In the genomic region with DNA sequence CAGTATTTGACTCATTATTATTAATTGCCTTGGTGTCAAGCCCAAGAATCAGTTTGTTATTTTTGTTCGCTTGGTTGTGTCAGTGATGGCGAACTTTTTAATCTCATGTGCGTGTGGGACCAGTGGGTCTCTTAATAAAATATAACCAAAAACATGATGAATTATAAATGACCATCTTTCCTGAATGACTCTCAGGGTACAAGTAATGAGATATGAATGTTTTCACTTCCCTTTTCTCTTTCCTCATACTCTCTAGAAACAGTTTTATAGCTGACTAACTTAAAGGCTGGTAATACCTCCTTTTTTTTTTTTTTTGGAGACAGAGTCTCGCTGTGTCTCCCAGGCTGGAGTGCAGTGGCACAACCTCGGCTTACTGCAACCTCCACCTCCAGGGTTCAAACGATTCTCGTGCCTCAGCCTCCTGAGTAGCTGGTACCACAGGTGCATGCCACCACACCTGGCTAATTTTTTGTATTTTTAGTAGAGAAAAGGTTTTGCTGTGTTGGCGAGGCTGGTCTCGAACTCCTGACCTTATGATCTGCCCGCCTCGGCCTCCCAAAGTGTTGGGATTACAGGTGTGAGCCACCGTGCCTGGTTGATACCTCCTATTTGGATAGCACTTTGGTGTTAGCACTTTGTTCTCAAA, we compare ENCODE assay signal across 8 cellular contexts.
A peak's percentile ranks its signal among the peaks of the same experiment; 100 is the strongest.
DNase-seq lines count a peak whose midpoint lies in the region; ATAC-seq and TF ChIP-seq lines count a peak whose summit lies in the region.
"Not testable (repeated sequence)": the region's sequence is repeated elsewhere in the genome, so short reads cannot be mapped to it uniquely, and the experiment has no call there.

No MANE protein-coding gene starts in this region.

- H3K79me2 ChIP-seq in MM.1S (ENCODE audit: low read length), result not testable (repeated sequence)

- H3K36me3 ChIP-seq in BLaER1, result peaks cover 92% of the 10 kb centered on the region
- H3K36me3 ChIP-seq in MM.1S (replicated peaks; ENCODE audit: insufficient read depth, low read length), result not testable (repeated sequence)

- H2AFZ ChIP-seq in MM.1S (ENCODE audit: low read length), result not testable (repeated sequence)

- H3K9me2 ChIP-seq in MM.1S (replicated peaks; ENCODE audit: insufficient read depth, low read length), result not testable (repeated sequence)

- H3K4me1 Mint-ChIP-seq in stimulated activated naive CD8-positive, alpha-beta T cell treated with anti-CD3 and anti-CD28 coated beads, Interleukin-15, amount 100 ng/mL, for 72 hours, result not testable (repeated sequence)

- H3K27me3 Mint-ChIP-seq in stimulated activated naive CD8-positive, alpha-beta T cell treated with anti-CD3 and anti-CD28 coated beads, Interleukin-15, amount 100 ng/mL, for 72 hours, result not testable (repeated sequence)

- ATAC-seq in stimulated activated naive CD8-positive, alpha-beta T cell treated with anti-CD3 and anti-CD28 coated beads, Interleukin-15, amount 100 ng/mL, for 72 hours, result not testable (repeated sequence)

- H4K20me1 ChIP-seq in BLaER1; MM.1S (ENCODE audit: insufficient read depth, low read length): not testable (repeated sequence)

- not testable (repeated sequence) for H3K9me3 ChIP-seq in BLaER1; MM.1S (replicated peaks; ENCODE audit: insufficient read depth, low read length)

- H3K9ac ChIP-seq in BLaER1; MM.1S (ENCODE audit: low read length): not testable (repeated sequence)

- H3K4me3 Mint-ChIP-seq in stimulated activated naive CD8-positive, alpha-beta T cell treated with anti-CD3 and anti-CD28 coated beads, Interleukin-15, amount 100 ng/mL, for 72 hours, result not testable (repeated sequence)

- not testable (repeated sequence) for H3K4me3 ChIP-seq in BLaER1; MM.1S (ENCODE audit: low read length)

- peak overlapping the region; percentile 20; the same call in 1 of the 2 replicates for H3K4me2 ChIP-seq in BLaER1
- peak overlapping the region; percentile 1; the same call in 1 of the 2 replicates for H3K4me2 ChIP-seq in MM.1S (ENCODE audit: low read depth, low read length)

- DNase-seq in GM10266 (ENCODE audit: extremely low spot score) (peak; percentile 42), GM19238 (ENCODE audit: insufficient read length, low spot score) (peak; percentile 10), MM.1S (peak; percentile 38), NOMO-1 (lab: John Stamatoyannopoulos, UW; ENCODE audit: unreplicated experiment in 2 of 2) (peak; percentile 6 to 79), SIG-M5 treated with dmso at 0.1 percent for 504 hours (lab: John Stamatoyannopoulos, UW; ENCODE audit: unreplicated experiment) (peak; percentile 73), hepatic stellate cell (ENCODE audit: low spot score) (peak; percentile 48)
- DNase-seq in stimulated activated naive CD8-positive, alpha-beta T cell treated with anti-CD3 and anti-CD28 coated beads, Interleukin-15, amount 100 ng/mL, for 72 hours, result not testable (repeated sequence)

- peaks cover 14% of the 10 kb centered on the region for H3F3A ChIP-seq in MM.1S (ENCODE audit: insufficient read depth, low read length)

- H3K27me3 ChIP-seq in BLaER1; MM.1S (replicated peaks; ENCODE audit: insufficient read depth, low read length): not testable (repeated sequence)

- H3K4me1 ChIP-seq in BLaER1 (peaks cover 13% of the 10 kb centered on the region; the same call in 1 of the 2 replicates), MM.1S (ENCODE audit: low read length) (peaks cover 22% of the 10 kb centered on the region)

- TF ChIP-seq CTCF in GM10266 (IDR thresholded peaks at IDR 0.05; ENCODE audit: control insufficient read depth, insufficient read depth, low read depth, missing control alignments); MM.1S (IDR thresholded peaks at IDR 0.05; ENCODE audit: low read length): not testable (repeated sequence)

- H3K27ac Mint-ChIP-seq in stimulated activated naive CD8-positive, alpha-beta T cell treated with anti-CD3 and anti-CD28 coated beads, Interleukin-15, amount 100 ng/mL, for 72 hours, result peak overlapping the region; percentile 19 to 59

- not testable (repeated sequence) for H3K9me3 Mint-ChIP-seq in stimulated activated naive CD8-positive, alpha-beta T cell treated with anti-CD3 and anti-CD28 coated beads, Interleukin-15, amount 100 ng/mL, for 72 hours

- not testable (repeated sequence) for H3K27ac ChIP-seq in BLaER1
- H3K27ac ChIP-seq in MM.1S (ENCODE audit: low read length), result peak overlapping the region; percentile 77
